12 cellular contexts compared by ENCODE assay signal in genomic region chr9:134656334-134657034, GRCh38. TPM values are rescaled to one million over a fixed set of nuclear protein-coding genes. Genes with fewer than 3 reads are reported as not detected.
A peak's percentile ranks its signal among the peaks of the same experiment; 100 is the strongest.
DNase-seq lines count a peak whose midpoint lies in the region; ATAC-seq, FAIRE-seq and TF ChIP-seq lines count a peak whose summit lies in the region.
"Had no signal": no experiment of that assay in that cellular context is flagged by ENCODE, and none has a peak within 500 bp of the region (broad histone marks: within the 10 kb centered on the region; RNA-seq: fewer than 3 reads in every experiment).

No MANE protein-coding gene starts in this region.

- no peaks in the 10 kb centered on the region for H3K36me3 ChIP-seq in DND-41 (ENCODE audit: insufficient read depth, low read length)
- no peaks in the 10 kb centered on the region for H3K36me3 ChIP-seq in kidney (ENCODE audit: control insufficient read depth in 1 of 2, insufficient read depth in 2 of 2, low read length in 2 of 2)

- H3K27me3 ChIP-seq in DND-41 (ENCODE audit: insufficient read depth, low read length, poor library complexity) = no peaks in the 10 kb centered on the region

- DNase-seq in DND-41 (no peak), HT-29 (ENCODE audit: low spot score) (peak; percentile 32), SW480 (ENCODE audit: low spot score) (peak; percentile 69), lung microvascular endothelial cell (ENCODE audit: low read depth in 2 of 2) (peak; percentile 14 to 20), anterior cingulate cortex (lab: John Stamatoyannopoulos, UW) (no peak), CD1c-positive myeloid dendritic cell (ENCODE audit: extremely low spot score) (no peak), kidney (no peak), T-helper 1 cell (no peak)
- DNase-seq: activated T-cell treated with anti-CD3 and anti-CD28 coated beads, Interleukin-2, amount 50 U/mL, for 24 hours; NCI-H1048 had no signal

- H4K20me1 ChIP-seq in DND-41 (ENCODE audit: insufficient read depth, low read length) = no peaks in the 10 kb centered on the region

- no peak for FAIRE-seq in kidney (lab: Jason Lieb, UNC)
- FAIRE-seq: G401.6 had no signal

- H3K9me3 ChIP-seq in DND-41 (ENCODE audit: insufficient read depth, low read length, severe bottlenecking) (no peaks in the 10 kb centered on the region), kidney (ENCODE audit: control insufficient read depth in 1 of 2, low read length in 2 of 2) (no peaks in the 10 kb centered on the region)

- no peak overlapping the region for H2AFZ ChIP-seq in DND-41 (ENCODE audit: low read depth, low read length)

- intact Hi-C loops in kidney (cut with DNase I) = no loop called here

- peak; percentile 44 for TF ChIP-seq CTCF in DND-41 (IDR thresholded peaks at IDR 0.05; ENCODE audit: borderline replicate concordance, extremely low read depth, low read length, poor library complexity, severe bottlenecking)
- no peak for TF ChIP-seq CTCF in kidney (IDR thresholded peaks at IDR 0.05; ENCODE audit: borderline replicate concordance, extremely low read depth, insufficient read depth)

- ATAC-seq in DND-41 (ENCODE audit: insufficient read depth, low read depth) = no peak
- ATAC-seq: naive thymus-derived CD8-positive, alpha-beta T cell had no signal

- H3K4me1 ChIP-seq in DND-41 (ENCODE audit: insufficient read depth, low read length) (no peaks in the 10 kb centered on the region), kidney (ENCODE audit: control insufficient read depth in 1 of 2, insufficient read depth in 1 of 2, low read depth in 1 of 2, low read length in 2 of 2) (no peaks in the 10 kb centered on the region)

- H3K79me2 ChIP-seq in DND-41 (ENCODE audit: insufficient read depth, low read length) = no peaks in the 10 kb centered on the region

- H3K4me3 ChIP-seq in DND-41 (ENCODE audit: low read depth in 1 of 2, low read length in 2 of 2) (no peak overlapping the region), kidney (ENCODE audit: low read length in 2 of 2) (no peak overlapping the region)

- H3K27ac ChIP-seq in DND-41 (ENCODE audit: low read length) = no peak overlapping the region
- H3K27ac ChIP-seq in kidney (ENCODE audit: low read depth in 2 of 2, low read length in 2 of 2) = no peak overlapping the region

- no peak overlapping the region for H3K9ac ChIP-seq in DND-41 (ENCODE audit: low read depth, low read length)
- no peak overlapping the region for H3K9ac ChIP-seq in kidney (ENCODE audit: low read length in 2 of 2)

- H3K4me2 ChIP-seq in DND-41 (ENCODE audit: insufficient read depth, low read length) = no peak overlapping the region

RNA-seq across cellular contexts. Expression of gene COL5A1, which starts 14.9 kb away (rescaled TPM):
- 0.43 TPM in 1 of 2 replicates, not detected in the other for total RNA-seq in HT-29 (2014; rRNA removed; shearing (Covaris generic))
- 2.8 and 8.3 TPM in 2 replicates for total RNA-seq in lung microvascular endothelial cell
- 23.8 TPM for total RNA-seq in kidney
- polyA plus RNA-seq in kidney (ENCODE audit: insufficient read depth, low read depth, low replicate concordance) = 2.4 TPM
- polyA plus RNA-seq: naive thymus-derived CD8-positive, alpha-beta T cell had no signal

Comparison
In these comparisons a context has a peak if more than half of its experiments do, and no peak if none do; other contexts are left out.
1. DNase-seq: peak in HT-29 (single experiment), SW480 (single experiment) and lung microvascular endothelial cell (2 of 2); none in DND-41 (single experiment), anterior cingulate cortex (0 of 58), CD1c-positive myeloid dendritic cell (single experiment), kidney (single experiment) and T-helper 1 cell (0 of 5).